ENCODE assay signal across 13 cellular contexts in genomic region chr14:49898485-49898884, GRCh38. TPM values are rescaled to one million over a fixed set of nuclear protein-coding genes. Genes with fewer than 3 reads are reported as not detected.
DNase-seq lines count a peak whose midpoint lies in the region; ATAC-seq, FAIRE-seq and TF ChIP-seq lines count a peak whose summit lies in the region.
"Had no signal": no experiment of that assay in that cellular context is flagged by ENCODE, and none has a peak within 500 bp of the region (broad histone marks: within the 10 kb centered on the region; RNA-seq: fewer than 3 reads in every experiment).

No MANE protein-coding gene starts in this region.

- H3K4me1 Mint-ChIP-seq in activated naive CD4-positive, alpha-beta T cell treated with anti-CD3 and anti-CD28 coated beads for 36 hours (ENCODE audit: low read depth): peaks cover 32% of the 10 kb centered on the region
- peaks cover 22% of the 10 kb centered on the region for H3K4me1 Mint-ChIP-seq in activated CD8-positive, alpha-beta T cell treated with anti-CD3 and anti-CD28 coated beads for 36 hours (ENCODE audit: low read depth)

- no peak for TF ChIP-seq CTCF in activated CD8-positive, alpha-beta T cell treated with anti-CD3 and anti-CD28 coated beads for 36 hours (IDR thresholded peaks at IDR 0.05)
- TF ChIP-seq CTCF in kidney (IDR thresholded peaks at IDR 0.05; ENCODE audit: borderline replicate concordance, extremely low read depth, insufficient read depth) (no peak), upper lobe of left lung (IDR thresholded peaks at IDR 0.05) (no peak)

- peak overlapping the region; percentile 9 to 36 for H3K27ac ChIP-seq in kidney (ENCODE audit: low read depth in 2 of 2, low read length in 2 of 2)
- peak overlapping the region in 3 of 4 donors; percentile 2 to 99 (median 53) for H3K27ac ChIP-seq in upper lobe of left lung

- no peaks in the 10 kb centered on the region for H3K9me3 ChIP-seq in kidney (ENCODE audit: control insufficient read depth in 1 of 2, low read length in 2 of 2)
- no peaks in the 10 kb centered on the region for H3K9me3 ChIP-seq in upper lobe of left lung
- H3K9me3 ChIP-seq: BE2C, esophagus muscularis mucosa had no signal

- POLR2A ChIA-PET in activated CD8-positive, alpha-beta T cell treated with anti-CD3 and anti-CD28 coated beads for 36 hours (lab: Charles Lee): interaction anchor here (0.6 to 4.0 kb wide), 14 partner anchors 35 to 188 kb away, joined by 3 to 47 read pairs (median 6); no protein-coding TSS in a partner anchor

- WGBS in upper lobe of left lung, 2 donors: 57 to 59% methylated on average over 2 of the region's 2 CpGs

- TF ChIP-seq POLR2A in upper lobe of left lung (IDR thresholded peaks at IDR 0.05): no peak

- peak overlapping the region; percentile 54 for H3K4me3 Mint-ChIP-seq in activated naive CD4-positive, alpha-beta T cell treated with anti-CD3 and anti-CD28 coated beads for 36 hours
- peak overlapping the region; percentile 88 for H3K4me3 Mint-ChIP-seq in activated CD8-positive, alpha-beta T cell treated with anti-CD3 and anti-CD28 coated beads for 36 hours

- DNase-seq in activated naive CD4-positive, alpha-beta T cell treated with anti-CD3 and anti-CD28 coated beads for 36 hours: no peak
- DNase-seq in activated naive CD4-positive, alpha-beta T cell treated with anti-CD3 and anti-CD28 coated beads, Interleukin-2, amount 50 U/mL, for 16 hours: no peak
- no peak for DNase-seq in activated CD8-positive, alpha-beta T cell treated with anti-CD3 and anti-CD28 coated beads for 36 hours
- DNase-seq in kidney: no peak
- no peak for DNase-seq in upper lobe of left lung
- no peak for DNase-seq in H4 (ENCODE audit: low spot score)
- DNase-seq in DMS153 (lab: John Stamatoyannopoulos, UW): no peak
- no peak for DNase-seq in T1000 (lab: John Stamatoyannopoulos, UW)
- DNase-seq: amniotic stem cell, BE2C, left ventricle myocardium superior, NCI-H526 treated with DMSO at 0.1 percent for 48 hours had no signal

- H3K36me3 Mint-ChIP-seq in activated naive CD4-positive, alpha-beta T cell treated with anti-CD3 and anti-CD28 coated beads for 36 hours (ENCODE audit: low read depth): peaks cover 49% of the 10 kb centered on the region
- peaks cover 57% of the 10 kb centered on the region for H3K36me3 Mint-ChIP-seq in activated CD8-positive, alpha-beta T cell treated with anti-CD3 and anti-CD28 coated beads for 36 hours (ENCODE audit: low read depth)

- no peak for FAIRE-seq in kidney (lab: Jason Lieb, UNC)

- H3K4me3 ChIP-seq in kidney (ENCODE audit: low read length in 2 of 2) (peak overlapping the region in 1 of 2 donors; percentile 28), upper lobe of left lung (peak overlapping the region in 2 of 4 donors; percentile 10 to 12)
- H3K4me3 ChIP-seq: esophagus muscularis mucosa had no signal

- H3K9me3 Mint-ChIP-seq in activated naive CD4-positive, alpha-beta T cell treated with anti-CD3 and anti-CD28 coated beads for 36 hours: peaks cover 1% of the 10 kb centered on the region
- peaks cover 2% of the 10 kb centered on the region for H3K9me3 Mint-ChIP-seq in activated CD8-positive, alpha-beta T cell treated with anti-CD3 and anti-CD28 coated beads for 36 hours

- peaks cover 0 to 18% of the 10 kb centered on the region in 2 donors for H3K36me3 ChIP-seq in kidney (ENCODE audit: control insufficient read depth in 1 of 2, insufficient read depth in 2 of 2, low read length in 2 of 2)
- peaks cover 0 to 32% (median 6%) of the 10 kb centered on the region in 4 donors for H3K36me3 ChIP-seq in upper lobe of left lung

- TF ChIP-seq EP300 in upper lobe of left lung (IDR thresholded peaks at IDR 0.05): no peak

- CTCF ChIA-PET in activated naive CD4-positive, alpha-beta T cell treated with anti-CD3 and anti-CD28 coated beads for 36 hours (lab: Charles Lee): interaction anchor here (0.7 to 1.1 kb wide), 2 partner anchors 45 to 102 kb away, joined by 5 to 7 read pairs; no protein-coding TSS in a partner anchor
- CTCF ChIA-PET in activated CD8-positive, alpha-beta T cell treated with anti-CD3 and anti-CD28 coated beads for 36 hours (lab: Charles Lee): interaction anchor here (1.0 to 2.2 kb wide), 2 partner anchors 19 to 36 kb away, joined by 3 to 6 read pairs; no protein-coding TSS in a partner anchor

- H3K4me1 ChIP-seq in kidney (ENCODE audit: control insufficient read depth in 1 of 2, insufficient read depth in 1 of 2, low read depth in 1 of 2, low read length in 2 of 2) (peaks cover 3 to 20% of the 10 kb centered on the region in 2 donors), upper lobe of left lung (peaks cover 39 to 45% (median 44%) of the 10 kb centered on the region in 4 donors)
- H3K4me1 ChIP-seq: BE2C had no signal

- no peaks in the 10 kb centered on the region for H3K27me3 Mint-ChIP-seq in activated naive CD4-positive, alpha-beta T cell treated with anti-CD3 and anti-CD28 coated beads for 36 hours (ENCODE audit: low read depth)
- no peaks in the 10 kb centered on the region for H3K27me3 Mint-ChIP-seq in activated CD8-positive, alpha-beta T cell treated with anti-CD3 and anti-CD28 coated beads for 36 hours

- peak overlapping the region in 1 of 2 donors; percentile 13 for H3K9ac ChIP-seq in kidney (ENCODE audit: low read length in 2 of 2)

- ATAC-seq in activated CD8-positive, alpha-beta T cell treated with anti-CD3 and anti-CD28 coated beads for 36 hours: no peak
- ATAC-seq in upper lobe of left lung (ENCODE audit: low FRiP score in 2 of 2): no peak
- ATAC-seq: left ventricle myocardium superior had no signal

- no peaks in the 10 kb centered on the region for H3K27me3 ChIP-seq in upper lobe of left lung
- H3K27me3 ChIP-seq: BE2C, esophagus muscularis mucosa had no signal

- intact Hi-C loops in activated naive CD4-positive, alpha-beta T cell treated with anti-CD3 and anti-CD28 coated beads for 36 hours (cut with micrococcal nuclease): loop anchor here (5.0 to 10.0 kb wide), 2 partner anchors 926 to 1949 kb away; no protein-coding TSS in a partner anchor
- intact Hi-C loops in activated CD8-positive, alpha-beta T cell treated with anti-CD3 and anti-CD28 coated beads for 36 hours (cut with micrococcal nuclease): loop anchor here (2.0 to 5.0 kb wide), 4 partner anchors 72 to 184 kb away; no protein-coding TSS in a partner anchor
- intact Hi-C loops in kidney (cut with DNase I): no loop called here

- peak overlapping the region; percentile 86 for H3K27ac Mint-ChIP-seq in activated naive CD4-positive, alpha-beta T cell treated with anti-CD3 and anti-CD28 coated beads for 36 hours
- peak overlapping the region; percentile 93 for H3K27ac Mint-ChIP-seq in activated CD8-positive, alpha-beta T cell treated with anti-CD3 and anti-CD28 coated beads for 36 hours

RNA-seq across cellular contexts. Expression of gene ARF6, which starts 5.6 kb away (rescaled TPM):
- total RNA-seq in activated naive CD4-positive, alpha-beta T cell treated with anti-CD3 and anti-CD28 coated beads for 36 hours: 100 to 1,000 TPM; 128 to 129 TPM
- total RNA-seq in activated CD8-positive, alpha-beta T cell treated with anti-CD3 and anti-CD28 coated beads for 36 hours: 100 to 1,000 TPM; 170 TPM
- total RNA-seq in kidney (87.1 TPM), upper lobe of left lung (10 to 100 TPM; 21.0 to 81.8 (median 61.0) TPM)
- polyA plus RNA-seq in kidney (ENCODE audit: insufficient read depth, low read depth, low replicate concordance): 38.9 TPM
- total RNA-seq in H4 (2014; rRNA removed; shearing (Covaris generic)): 20.8 and 32.7 TPM in 2 replicates

RNA-seq across cellular contexts. Expression of gene NEMF, which starts 45.9 kb away (rescaled TPM):
- 10 to 100 TPM; 45.5 to 47.0 TPM for total RNA-seq in activated naive CD4-positive, alpha-beta T cell treated with anti-CD3 and anti-CD28 coated beads for 36 hours
- 10 to 100 TPM; 62.3 to 63.8 TPM for total RNA-seq in activated CD8-positive, alpha-beta T cell treated with anti-CD3 and anti-CD28 coated beads for 36 hours
- total RNA-seq in kidney: 79.9 TPM
- 26.1 TPM for polyA plus RNA-seq in kidney (ENCODE audit: insufficient read depth, low read depth, low replicate concordance)
- total RNA-seq in upper lobe of left lung: 100 to 1,000 TPM in 2 of 6 donors, 10 to 100 TPM in 4; 47.9 to 293 (median 73.7) TPM
- total RNA-seq in H4 (2014; rRNA removed; shearing (Covaris generic)): 30.3 and 31.7 TPM in 2 replicates
